Comparison of ENCODE assay signal across 8 cellular contexts in genomic region chr4:55635760-55636621, GRCh38. TPM values are rescaled to one million over a fixed set of nuclear protein-coding genes. Genes with fewer than 3 reads are reported as not detected.
DNase-seq lines count a peak whose midpoint lies in the region; ATAC-seq and TF ChIP-seq lines count a peak whose summit lies in the region.

Gene NMU (minus strand): TSS chr4:55636298. CDS start chr4:55636192, 106 bp downstream.

- no peaks in the 10 kb centered on the region for H3K36me3 Mint-ChIP-seq in memory B cell

- peak; percentile 74 for ATAC-seq in GM21360 (IDR thresholded peaks at IDR 0.05; ENCODE audit: unreplicated experiment)
- ATAC-seq in memory B cell (ENCODE audit: low read depth): peak; percentile 89

- H3K9ac ChIP-seq in HUES64 (ENCODE audit: low read depth, low read length) (peak within 1 kb of the TSS; percentile 54), stomach smooth muscle (ENCODE audit: low read length in 2 of 2) (no peak within 1 kb of the TSS)

- H3K27ac ChIP-seq in HUES64 (ENCODE audit: low read depth, low read length) (no peak within 1 kb of the TSS; the same call in 1 of the 2 replicates), coronary artery (no peak within 1 kb of the TSS), stomach smooth muscle (ENCODE audit: low read length) (no peak within 1 kb of the TSS)

- H3K4me1 ChIP-seq in HUES64 (ENCODE audit: insufficient read depth, low read length) (peaks cover 44% of the 10 kb centered on the region), stomach smooth muscle (ENCODE audit: control insufficient read depth, insufficient read depth, low read length) (peaks cover 10% of the 10 kb centered on the region)

- peaks cover 33% of the 10 kb centered on the region for H3K27me3 ChIP-seq in HUES64 (ENCODE audit: insufficient read depth, low read length)
- H3K27me3 ChIP-seq in stomach smooth muscle (ENCODE audit: control insufficient read depth in 1 of 2, insufficient read depth in 2 of 2, low read length in 2 of 2): peaks cover 20 to 41% of the 10 kb centered on the region in 2 donors

- H3K27me3 Mint-ChIP-seq in memory B cell: peaks cover 21% of the 10 kb centered on the region

- no peaks in the 10 kb centered on the region for H3K9me3 Mint-ChIP-seq in memory B cell

- H3K4me1 Mint-ChIP-seq in memory B cell: peaks cover 13% of the 10 kb centered on the region

- TF ChIP-seq CTCF in coronary artery (IDR thresholded peaks at IDR 0.05): no peak

- no peak within 1 kb of the TSS for H3K27ac Mint-ChIP-seq in memory B cell

- no peaks in the 10 kb centered on the region for H3K36me3 ChIP-seq in HUES64 (ENCODE audit: insufficient read depth, low read length)
- no peaks in the 10 kb centered on the region for H3K36me3 ChIP-seq in stomach smooth muscle (ENCODE audit: control insufficient read depth in 2 of 2, insufficient read depth in 2 of 2, low read length in 2 of 2)

- H3K4me3 Mint-ChIP-seq in memory B cell: peak within 1 kb of the TSS; percentile 77

- DNase-seq in D341Med (ENCODE audit: low spot score) (peak; percentile 79), T-helper 9 cell (peak; percentile 1), coronary artery (ENCODE audit: low spot score) (no peak), memory B cell (ENCODE audit: low spot score in 2 of 2) (peak; percentile 10 to 23), MV-4-11 (lab: John Stamatoyannopoulos, UW) (no peak)

- H3K9me3 ChIP-seq in HUES64 (ENCODE audit: insufficient read depth, low read depth, low read length): no peaks in the 10 kb centered on the region
- H3K9me3 ChIP-seq in stomach smooth muscle (ENCODE audit: control insufficient read depth in 2 of 2, low read length in 2 of 2): no peaks in the 10 kb centered on the region

- peak within 1 kb of the TSS; percentile 58 for H3K4me3 ChIP-seq in HUES64 (ENCODE audit: low read length)
- peak within 1 kb of the TSS; percentile 78 for H3K4me3 ChIP-seq in coronary artery
- peak within 1 kb of the TSS; percentile 17 to 57 for H3K4me3 ChIP-seq in stomach smooth muscle (ENCODE audit: low read length in 2 of 2)

- under 1% methylated on average over 75 of the region's 75 CpGs for WGBS in HUES64

RNA-seq across cellular contexts. Expression of gene NMU, which starts in this region (rescaled TPM):
- polyA plus RNA-seq in HUES64 (2013, experiment 1 of 2): 19.9 TPM
- 28.8 TPM for polyA plus RNA-seq in HUES64 (2013, experiment 2 of 2)

Comparison
In these comparisons a context has a peak if more than half of its experiments do, and no peak if none do; other contexts are left out.
1. DNase-seq: peak in D341Med (single experiment), T-helper 9 cell (single experiment) and memory B cell (2 of 2); none in coronary artery (single experiment) and MV-4-11 (single experiment).
2. Peak in every context shown above with its lines, with median percentiles within 50 percentile points of each other: H3K4me3 ChIP-seq.